ENCODE assay signal across 12 cellular contexts in the genomic region with DNA sequence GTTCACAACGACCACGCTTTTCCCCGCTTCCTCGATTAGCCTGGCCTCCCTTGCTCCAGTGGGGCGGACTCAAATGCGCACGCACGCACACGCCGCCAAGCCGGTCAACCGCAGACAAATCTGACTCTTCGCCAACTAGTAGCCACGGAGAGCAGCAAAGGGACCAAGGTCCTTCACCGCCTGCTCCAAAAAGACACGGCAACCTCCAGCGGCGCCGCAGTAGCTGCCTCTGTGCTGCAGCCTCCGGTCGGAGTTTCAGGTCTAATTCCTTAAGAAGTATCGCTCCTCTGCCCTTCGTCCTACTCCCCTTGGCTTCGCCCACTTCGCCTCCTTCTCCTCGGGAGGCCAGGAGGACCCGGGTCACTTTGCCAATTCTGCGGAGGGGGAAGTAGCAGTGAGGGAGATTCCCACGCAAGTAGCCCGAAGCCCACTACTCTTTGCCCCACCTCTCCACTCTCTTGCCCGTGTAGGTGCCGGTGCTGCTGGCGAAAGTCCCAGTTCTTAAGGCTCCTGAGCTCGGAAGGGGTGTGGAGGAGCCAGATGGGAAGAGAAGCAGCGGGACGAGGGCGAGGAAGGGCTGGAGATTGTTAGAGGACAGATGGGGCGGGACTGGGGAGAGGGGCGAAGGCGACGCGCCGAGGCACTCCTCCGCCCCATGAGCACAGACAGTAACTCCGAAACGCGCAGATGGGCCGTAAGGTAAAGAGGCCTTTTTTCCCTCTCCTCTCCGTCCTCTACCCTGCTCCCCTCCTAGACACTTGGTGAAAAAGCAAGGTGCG. TPM values are rescaled to one million over a fixed set of nuclear protein-coding genes. Genes with fewer than 3 reads are reported as not detected.
DNase-seq lines count a peak whose midpoint lies in the region; ATAC-seq and TF ChIP-seq lines count a peak whose summit lies in the region.
"Had no signal": no experiment of that assay in that cellular context is flagged by ENCODE, and none has a peak within 500 bp of the region (broad histone marks: within the 10 kb centered on the region; RNA-seq: fewer than 3 reads in every experiment).

No MANE protein-coding gene starts in this region.

- ATAC-seq in T-helper 17 cell (no peak), GM18520 (IDR thresholded peaks at IDR 0.05; ENCODE audit: unreplicated experiment) (no peak), HG02798 (IDR thresholded peaks at IDR 0.05; ENCODE audit: poor library complexity, unreplicated experiment) (no peak)

- no peak for TF ChIP-seq CTCF in GM10248 (IDR thresholded peaks at IDR 0.05; ENCODE audit: control extremely low read depth, extremely low read depth, low read depth, missing control alignments)

- H3K27ac Mint-ChIP-seq in T-helper 17 cell = no peak overlapping the region

- H3K4me1 Mint-ChIP-seq in T-helper 17 cell = peaks cover 2% of the 10 kb centered on the region

- peaks cover 2% of the 10 kb centered on the region for H3K36me3 Mint-ChIP-seq in T-helper 17 cell (ENCODE audit: low read depth)

- peak overlapping the region; percentile 47 for H3K4me3 Mint-ChIP-seq in T-helper 17 cell

- H3K27me3 Mint-ChIP-seq in T-helper 17 cell = peaks cover 63% of the 10 kb centered on the region

- POLR2A ChIA-PET in GM10248 (lab: Yijun Ruan, JAX) = no interaction called here

- CTCF ChIA-PET in GM10248 (lab: Yijun Ruan, JAX) = interaction anchor here (0.9 kb wide), 1 partner anchor 13 kb away, joined by 3 read pairs; no protein-coding TSS in a partner anchor

- peak; percentile 30 for DNase-seq in COLO668 (lab: John Stamatoyannopoulos, UW; ENCODE audit: unreplicated experiment)
- DNase-seq in GM10248 (ENCODE audit: extremely low spot score) = peak; percentile 12
- no peak for DNase-seq in T-helper 17 cell
- peak; percentile 16 for DNase-seq in left kidney (ENCODE audit: low read depth, low spot score)
- DNase-seq in cortex of kidney (lab: John Stamatoyannopoulos, UW) = no peak
- no peak for DNase-seq in MV-4-11 (lab: John Stamatoyannopoulos, UW)
- DNase-seq: DMS153, OCI-M1, spleen had no signal

- H3K9me3 ChIP-seq in T-helper 17 cell (ENCODE audit: control insufficient read depth, low read length, poor library complexity, severe bottlenecking) = no peaks in the 10 kb centered on the region
- H3K9me3 ChIP-seq: mucosa of descending colon had no signal

RNA-seq across cellular contexts. Expression of gene AKAIN1, which starts 0.6 kb away (rescaled TPM):
- total RNA-seq in T-helper 17 cell = not detected
- total RNA-seq: mucosa of descending colon, spleen had no signal

Comparison
In these comparisons a context has a peak if more than half of its experiments do, and no peak if none do; other contexts are left out.
1. DNase-seq: peak in COLO668 (single experiment), GM10248 (single experiment) and left kidney (single experiment); none in T-helper 17 cell (0 of 3), cortex of kidney (single experiment) and MV-4-11 (single experiment).